ENCODE assay signal across 9 cellular contexts in genomic region chr4:94758700-94759399, GRCh38. TPM values are rescaled to one million over a fixed set of nuclear protein-coding genes. Genes with fewer than 3 reads are reported as not detected.
A peak's percentile ranks its signal among the peaks of the same experiment; 100 is the strongest.
DNase-seq lines count a peak whose midpoint lies in the region; ATAC-seq and TF ChIP-seq lines count a peak whose summit lies in the region.
"Had no signal": no experiment of that assay in that cellular context is flagged by ENCODE, and none has a peak within 500 bp of the region (broad histone marks: within the 10 kb centered on the region; RNA-seq: fewer than 3 reads in every experiment).

No MANE protein-coding gene starts in this region.

- H4K8ac ChIP-seq in mesendoderm (ENCODE audit: low read depth, low read length): no peak overlapping the region

- peak overlapping the region; percentile 66 for H3K9ac ChIP-seq in mesendoderm (ENCODE audit: low read length)

- H3K27ac ChIP-seq in coronary artery: peak overlapping the region; percentile 66 to 88
- H3K27ac ChIP-seq in mesendoderm (ENCODE audit: low read depth, low read length): no peak overlapping the region
- peak overlapping the region; percentile 2 to 80 for H3K27ac ChIP-seq in aorta (ENCODE audit: low read depth in 1 of 2, low read length in 2 of 2)

- H3K79me1 ChIP-seq in mesendoderm (ENCODE audit: low read length): no peaks in the 10 kb centered on the region

- no peaks in the 10 kb centered on the region for H3K27me3 ChIP-seq in mesendoderm (ENCODE audit: insufficient read depth, low read length, poor library complexity)
- H3K27me3 ChIP-seq in aorta (ENCODE audit: control insufficient read depth in 1 of 2, insufficient read depth in 2 of 2, low read length in 1 of 2): no peaks in the 10 kb centered on the region

- no peak overlapping the region for H4K5ac ChIP-seq in mesendoderm (ENCODE audit: low read length)

- no peak overlapping the region for H3K4ac ChIP-seq in mesendoderm (ENCODE audit: low read depth, low read length)

- intact Hi-C loops in aorta (cut with DNase I): loop anchor here (5.0 to 10.0 kb wide), 2 partner anchors 178 to 336 kb away; no protein-coding TSS in a partner anchor

- no peak overlapping the region for H2BK120ac ChIP-seq in mesendoderm (ENCODE audit: low read depth, low read length)

- H2BK15ac ChIP-seq in mesendoderm (replicated peaks; ENCODE audit: low read depth): no peak overlapping the region

- peaks cover 54% of the 10 kb centered on the region for H3K27me3 Mint-ChIP-seq in activated naive CD4-positive, alpha-beta T cell treated with anti-CD3 and anti-CD28 coated beads, Interleukin-2, amount 50 U/mL, for 24 hours

- H2BK5ac ChIP-seq in mesendoderm (ENCODE audit: low read length): no peak overlapping the region

- H3K56ac ChIP-seq in mesendoderm (ENCODE audit: low read length): peak overlapping the region; percentile 85

- no peaks in the 10 kb centered on the region for H3K79me2 ChIP-seq in mesendoderm (ENCODE audit: control insufficient read depth, insufficient read depth, low read length)

- peak overlapping the region; percentile 69 for H3K4me3 Mint-ChIP-seq in activated naive CD4-positive, alpha-beta T cell treated with anti-CD3 and anti-CD28 coated beads, Interleukin-2, amount 50 U/mL, for 24 hours

- peak; percentile 17 for ATAC-seq in aorta (ENCODE audit: low FRiP score)

- no peak overlapping the region for H3K18ac ChIP-seq in mesendoderm (ENCODE audit: low read length)

- H3K4me1 ChIP-seq in mesendoderm (ENCODE audit: control insufficient read depth, low read depth, low read length): no peaks in the 10 kb centered on the region
- H3K4me1 ChIP-seq in aorta (ENCODE audit: control insufficient read depth in 1 of 2, insufficient read depth in 2 of 2, low read length in 2 of 2): no peaks in the 10 kb centered on the region

- no peaks in the 10 kb centered on the region for H3K9me3 Mint-ChIP-seq in activated naive CD4-positive, alpha-beta T cell treated with anti-CD3 and anti-CD28 coated beads, Interleukin-2, amount 50 U/mL, for 24 hours

- H3K23ac ChIP-seq in mesendoderm (ENCODE audit: low read length): peak overlapping the region; percentile 74

- peaks cover 10% of the 10 kb centered on the region for H3K4me1 Mint-ChIP-seq in activated naive CD4-positive, alpha-beta T cell treated with anti-CD3 and anti-CD28 coated beads, Interleukin-2, amount 50 U/mL, for 24 hours

- TF ChIP-seq CTCF in coronary artery (IDR thresholded peaks at IDR 0.05): no peak

- WGBS in mesendoderm (ENCODE audit: extremely low coverage, insufficient coverage, low lambda C conversion rate): no CpG with 5 or more reads among the region's 19 CpGs
- WGBS in aorta, 2 donors: 21 to 25% methylated on average over 19 of the region's 19 CpGs

- H3K36me3 ChIP-seq in mesendoderm (ENCODE audit: control insufficient read depth, insufficient read depth, low read length): no peaks in the 10 kb centered on the region
- no peaks in the 10 kb centered on the region for H3K36me3 ChIP-seq in aorta (ENCODE audit: control insufficient read depth in 1 of 2, insufficient read depth in 2 of 2, low read length in 1 of 2)

- no peaks in the 10 kb centered on the region for H3K36me3 Mint-ChIP-seq in activated naive CD4-positive, alpha-beta T cell treated with anti-CD3 and anti-CD28 coated beads, Interleukin-2, amount 50 U/mL, for 24 hours

- no peak for DNase-seq in activated naive CD4-positive, alpha-beta T cell treated with Interleukin-2 at 50 U/mL for 16 hours
- DNase-seq in coronary artery (ENCODE audit: low spot score): no peak
- peak; percentile 64 for DNase-seq in mesendoderm
- DNase-seq in aorta: no peak
- no peak for DNase-seq in RKO (ENCODE audit: low spot score)
- DNase-seq in stimulated activated CD4-positive, alpha-beta T cell treated with anti-CD3 and anti-CD28 coated beads, Interleukin-2, amount 100 ng/mL, for 48 hours: no peak
- DNase-seq in DMS79 (lab: John Stamatoyannopoulos, UW): no peak

- H2AK5ac ChIP-seq in mesendoderm (ENCODE audit: low read length): no peak overlapping the region

- no peaks in the 10 kb centered on the region for H3K9me3 ChIP-seq in aorta (ENCODE audit: control insufficient read depth, low read length)

- H3K27ac Mint-ChIP-seq in activated naive CD4-positive, alpha-beta T cell treated with anti-CD3 and anti-CD28 coated beads, Interleukin-2, amount 50 U/mL, for 24 hours: no peak overlapping the region

- H3K4me3 ChIP-seq in coronary artery (peak overlapping the region; percentile 91), mesendoderm (ENCODE audit: low read length) (peak overlapping the region; percentile 41), aorta (ENCODE audit: low read length in 2 of 2) (peak overlapping the region; percentile 12 to 86)

- H3K4me2 ChIP-seq in mesendoderm (ENCODE audit: low read length): peak overlapping the region; percentile 90

RNA-seq across cellular contexts. Expression of gene BMPR1B, which starts 1.1 kb away (rescaled TPM):
- 0.60 TPM for polyA plus RNA-seq in mesendoderm (2013, experiment 1 of 2)
- 0.64 TPM for polyA plus RNA-seq in mesendoderm (2013, experiment 2 of 2)
- 10 to 100 TPM; 13.9 to 14.6 TPM for total RNA-seq in aorta
- 1 to 10 TPM; 1.0 to 2.0 TPM for polyA plus RNA-seq in aorta
- total RNA-seq: T-helper 2 cell treated with Interferon-gamma antibody and Interleukin-4, amounts not matched to agents 100 ng/mL and 5 ng/mL, for 36 hours had no signal

Comparison
In these comparisons a context has a peak if more than half of its experiments do, and no peak if none do; other contexts are left out.
1. H3K4me3 ChIP-seq: peak in every context shown above with its lines; median percentile 91 in coronary artery; 49 in aorta; 41 in mesendoderm.